In genomic region chr12:14777271-14777670, GRCh38 we compare ENCODE assay signal across 13 cellular contexts. TPM values are rescaled to one million over a fixed set of nuclear protein-coding genes. Genes with fewer than 3 reads are reported as not detected.
DNase-seq lines count a peak whose midpoint lies in the region; ATAC-seq and TF ChIP-seq lines count a peak whose summit lies in the region.
"Had no signal": no experiment of that assay in that cellular context is flagged by ENCODE, and none has a peak within 500 bp of the region (broad histone marks: within the 10 kb centered on the region; RNA-seq: fewer than 3 reads in every experiment).

No MANE protein-coding gene starts in this region.

- H3K4me1 Mint-ChIP-seq in Caco-2 (ENCODE audit: low read depth, unreplicated experiment) (peaks cover 33% of the 10 kb centered on the region), neural crest cell (peaks cover 45% of the 10 kb centered on the region), T-helper 17 cell (peaks cover 35% of the 10 kb centered on the region)
- H3K4me1 Mint-ChIP-seq in CD4-positive, alpha-beta memory T cell: peaks cover 22 to 45% (median 33%) of the 10 kb centered on the region in 4 donors
- H3K4me1 Mint-ChIP-seq in activated CD4-positive, alpha-beta T cell treated with anti-CD3 and anti-CD28 coated beads, Interleukin-2, amount 10 ng/mL, durations not matched to agents 7 days and 5 days: peaks cover 43% of the 10 kb centered on the region

- H3K4me3 Mint-ChIP-seq in Caco-2 (ENCODE audit: unreplicated experiment) (peak overlapping the region; percentile 22), neural crest cell (peak overlapping the region; percentile 76), T-helper 17 cell (no peak overlapping the region)
- H3K4me3 Mint-ChIP-seq in CD4-positive, alpha-beta memory T cell: no peak overlapping the region
- no peak overlapping the region for H3K4me3 Mint-ChIP-seq in activated CD4-positive, alpha-beta T cell treated with anti-CD3 and anti-CD28 coated beads, Interleukin-2, amount 10 ng/mL, durations not matched to agents 7 days and 5 days
- H3K4me3 Mint-ChIP-seq: T-helper 2 cell treated with Interferon-gamma antibody and Interleukin-4, amounts not matched to agents 5 μg/mL and 100 μg/mL, for 36 hours had no signal

- no peaks in the 10 kb centered on the region for H3K36me3 ChIP-seq in Caco-2 (ENCODE audit: control insufficient read depth, insufficient read depth, low read length)
- H3K36me3 ChIP-seq in ectodermal cell (ENCODE audit: control insufficient read depth, insufficient read depth, low read length): no peaks in the 10 kb centered on the region
- H3K36me3 ChIP-seq in CD4-positive, alpha-beta memory T cell (ENCODE audit: insufficient read depth, low read length): no peaks in the 10 kb centered on the region
- H3K36me3 ChIP-seq: BLaER1 treated with 17β-estradiol and CSF1 and Interleukin-3, amounts not matched to agents 10 nM and 100 nM had no signal

- no TSS peak for BruUV-seq in Caco-2 (replicated peaks; lab: Mats Ljungman, UMichigan)

- no peak for ATAC-seq in T-helper 17 cell

- CTCF ChIA-PET in Caco-2 (lab: Charles Lee): interaction anchor here (0.6 kb wide), 1 partner anchor 159 kb away, joined by 3 read pairs; no protein-coding TSS in a partner anchor
- CTCF ChIA-PET in CD4-positive, alpha-beta memory T cell (lab: Charles Lee; ENCODE audit: partially characterized antibody): interaction anchor here (1.0 to 1.2 kb wide), 4 partner anchors 11 to 25 kb away, joined by 3 to 4 read pairs (median 4); no protein-coding TSS in a partner anchor
- CTCF ChIA-PET in activated CD4-positive, alpha-beta T cell treated with anti-CD3 and anti-CD28 coated beads, Interleukin-2, amount 10 ng/mL, durations not matched to agents 7 days and 5 days (lab: Charles Lee): interaction anchor here (0.5 to 2.0 kb wide), 3 partner anchors 9 to 196 kb away, joined by 3 to 4 read pairs (median 3); no protein-coding TSS in a partner anchor

- POLR2A ChIA-PET in Caco-2 (lab: Charles Lee): interaction anchor here (1.0 kb wide), 1 partner anchor 25 kb away, joined by 7 read pairs; the partner anchor contains the start of gene WBP11
- POLR2A ChIA-PET in CD4-positive, alpha-beta memory T cell (lab: Charles Lee; ENCODE audit: partially characterized antibody): interaction anchor here (0.8 to 5.4 kb wide), 3 partner anchors 7 to 26 kb away, joined by 3 to 41 read pairs (median 5); a partner anchor contains a TSS
- POLR2A ChIA-PET in activated CD4-positive, alpha-beta T cell treated with anti-CD3 and anti-CD28 coated beads, Interleukin-2, amount 10 ng/mL, durations not matched to agents 7 days and 5 days (lab: Charles Lee): no interaction called here

- 38 to 47% methylated on average over 3 of the region's 3 CpGs for WGBS in ectodermal cell, 2 experiments

- H3K27me3 ChIP-seq in Caco-2 (replicated peaks; ENCODE audit: control insufficient read depth, insufficient read depth, low read length) (no peaks in the 10 kb centered on the region), ectodermal cell (ENCODE audit: control insufficient read depth, insufficient read depth, low read length, poor library complexity, severe bottlenecking) (peaks cover 32% of the 10 kb centered on the region)
- H3K27me3 ChIP-seq in CD4-positive, alpha-beta memory T cell (ENCODE audit: insufficient read depth, low read length): no peaks in the 10 kb centered on the region

- H3K27me3 Mint-ChIP-seq in Caco-2 (ENCODE audit: insufficient read depth, unreplicated experiment) (no peaks in the 10 kb centered on the region), neural crest cell (ENCODE audit: low read depth) (peaks cover 7% of the 10 kb centered on the region), T-helper 17 cell (no peaks in the 10 kb centered on the region)
- H3K27me3 Mint-ChIP-seq in CD4-positive, alpha-beta memory T cell: no peaks in the 10 kb centered on the region
- no peaks in the 10 kb centered on the region for H3K27me3 Mint-ChIP-seq in activated CD4-positive, alpha-beta T cell treated with anti-CD3 and anti-CD28 coated beads, Interleukin-2, amount 10 ng/mL, durations not matched to agents 7 days and 5 days

- peak overlapping the region; percentile 26 for H3K27ac ChIP-seq in ectodermal cell (ENCODE audit: insufficient read depth, low read depth, low read length, poor library complexity, severe bottlenecking)
- H3K27ac ChIP-seq in CD4-positive, alpha-beta memory T cell (ENCODE audit: low read depth, low read length): no peak overlapping the region
- H3K27ac ChIP-seq: BLaER1 treated with 17β-estradiol and CSF1 and Interleukin-3, amounts not matched to agents 10 nM and 100 nM had no signal

- H3K9me3 ChIP-seq in Caco-2 (peaks cover 3% of the 10 kb centered on the region), ectodermal cell (ENCODE audit: control insufficient read depth, low read length) (no peaks in the 10 kb centered on the region), T-helper 17 cell (ENCODE audit: control insufficient read depth, low read length, poor library complexity, severe bottlenecking) (no peaks in the 10 kb centered on the region)
- no peaks in the 10 kb centered on the region for H3K9me3 ChIP-seq in CD4-positive, alpha-beta memory T cell (ENCODE audit: control insufficient read depth in 1 of 2, low read length in 2 of 2)

- H3K27ac Mint-ChIP-seq in Caco-2 (ENCODE audit: unreplicated experiment): peak overlapping the region; percentile 72
- H3K27ac Mint-ChIP-seq in neural crest cell (ENCODE audit: unreplicated experiment): no peak overlapping the region
- H3K27ac Mint-ChIP-seq in CD4-positive, alpha-beta memory T cell: no peak overlapping the region
- no peak overlapping the region for H3K27ac Mint-ChIP-seq in activated CD4-positive, alpha-beta T cell treated with anti-CD3 and anti-CD28 coated beads, Interleukin-2, amount 10 ng/mL, durations not matched to agents 7 days and 5 days
- H3K27ac Mint-ChIP-seq in T-helper 17 cell: no peak overlapping the region
- H3K27ac Mint-ChIP-seq: T-helper 2 cell treated with Interferon-gamma antibody and Interleukin-4, amounts not matched to agents 5 μg/mL and 100 μg/mL, for 36 hours had no signal

- no peaks in the 10 kb centered on the region for H3K9me3 Mint-ChIP-seq in Caco-2 (ENCODE audit: unreplicated experiment)
- H3K9me3 Mint-ChIP-seq in neural crest cell: no peaks in the 10 kb centered on the region
- H3K9me3 Mint-ChIP-seq in CD4-positive, alpha-beta memory T cell: peaks cover 0 to 2% (median 0%) of the 10 kb centered on the region in 8 donors
- no peaks in the 10 kb centered on the region for H3K9me3 Mint-ChIP-seq in activated CD4-positive, alpha-beta T cell treated with anti-CD3 and anti-CD28 coated beads, Interleukin-2, amount 10 ng/mL, durations not matched to agents 7 days and 5 days
- H3K9me3 Mint-ChIP-seq: T-helper 2 cell treated with Interferon-gamma antibody and Interleukin-4, amounts not matched to agents 5 μg/mL and 100 μg/mL, for 36 hours had no signal

- H3K4me3 ChIP-seq in Caco-2 (ENCODE audit: low read depth, low read length): no peak overlapping the region
- no peak overlapping the region for H3K4me3 ChIP-seq in ectodermal cell (ENCODE audit: insufficient read depth, low read depth, low read length)
- no peak overlapping the region for H3K4me3 ChIP-seq in CD4-positive, alpha-beta memory T cell (ENCODE audit: low read length in 2 of 2)
- H3K4me3 ChIP-seq: BLaER1 treated with 17β-estradiol and CSF1 and Interleukin-3, amounts not matched to agents 10 nM and 100 nM had no signal

- TF ChIP-seq CTCF in Caco-2 (IDR thresholded peaks at IDR 0.05; ENCODE audit: insufficient read depth in 1 of 2, low read depth in 1 of 2, low read length in 1 of 2, severe bottlenecking in 1 of 2, unreplicated experiment in 1 of 2): no peak
- TF ChIP-seq CTCF in neural crest cell (conservative IDR thresholded peaks at IDR 0.05): no peak

- DNase-seq in Caco-2 (peak; percentile 74 to 75), NCI-H1048 (lab: John Stamatoyannopoulos, UW) (peak; percentile 10), neural crest cell (ENCODE audit: low read depth, low spot score) (no peak), T-helper 17 cell (no peak)
- no peak for DNase-seq in CD4-positive, alpha-beta memory T cell
- no peak for DNase-seq in activated CD4-positive, alpha-beta T cell treated with anti-CD3 and anti-CD28 coated beads, Interleukin-2, amount 10 ng/mL, durations not matched to agents 7 days and 5 days
- DNase-seq in stimulated activated CD8-positive, alpha-beta memory T cell treated with anti-CD3 and anti-CD28 coated beads, Interleukin-4, amount 100 ng/mL, for 48 hours: no peak
- DNase-seq: activated CD8-positive, alpha-beta memory T cell treated with anti-CD3 and anti-CD28 coated beads for 24 hours; NCI-H1092; occipital lobe had no signal

- H3K36me3 Mint-ChIP-seq in Caco-2 (ENCODE audit: insufficient read depth, unreplicated experiment) (peaks cover 30% of the 10 kb centered on the region), neural crest cell (ENCODE audit: low read depth) (no peaks in the 10 kb centered on the region), T-helper 17 cell (ENCODE audit: low read depth) (peaks cover 2% of the 10 kb centered on the region)
- peaks cover 0 to 13% of the 10 kb centered on the region in 2 donors for H3K36me3 Mint-ChIP-seq in CD4-positive, alpha-beta memory T cell
- H3K36me3 Mint-ChIP-seq in activated CD4-positive, alpha-beta T cell treated with anti-CD3 and anti-CD28 coated beads, Interleukin-2, amount 10 ng/mL, durations not matched to agents 7 days and 5 days (ENCODE audit: low read depth): peaks cover 13% of the 10 kb centered on the region

- H3K4me1 ChIP-seq in Caco-2 (peaks cover 25% of the 10 kb centered on the region), ectodermal cell (ENCODE audit: control insufficient read depth, insufficient read depth, low read length) (peaks cover 11% of the 10 kb centered on the region)
- peaks cover 32% of the 10 kb centered on the region for H3K4me1 ChIP-seq in CD4-positive, alpha-beta memory T cell (ENCODE audit: insufficient read depth, low read length)

- intact Hi-C loops in Caco-2 (cut with micrococcal nuclease; ENCODE audit: unreplicated experiment): loop anchor here (5.0 kb wide), 1 partner anchor 265 kb away; no protein-coding TSS in a partner anchor
- intact Hi-C loops in CD4-positive, alpha-beta memory T cell (cut with micrococcal nuclease): no loop called here

RNA-seq across cellular contexts. Expression of gene WBP11, which starts 26.0 kb away (rescaled TPM):
- total RNA-seq in Caco-2 (2022): 159 and 184 TPM in 2 replicates
- polyA plus RNA-seq in ectodermal cell (2013, experiment 1 of 4): 103 TPM
- polyA plus RNA-seq in ectodermal cell (2013, experiment 2 of 4): 84.9 TPM
- polyA plus RNA-seq in ectodermal cell (2013, experiment 3 of 4): 74.8 TPM
- polyA plus RNA-seq in ectodermal cell (2013, experiment 4 of 4): 80.2 TPM
- 101 and 109 TPM in 2 replicates for total RNA-seq in neural crest cell
- total RNA-seq in CD4-positive, alpha-beta memory T cell: 10 to 100 TPM; 83.7 to 83.8 TPM
- polyA plus RNA-seq in CD4-positive, alpha-beta memory T cell: 10 to 100 TPM; 45.8 to 78.0 TPM
- total RNA-seq in activated CD4-positive, alpha-beta T cell treated with anti-CD3 and anti-CD28 coated beads, Interleukin-2, amount 10 ng/mL, durations not matched to agents 7 days and 5 days: 10 to 100 TPM; 83.9 to 95.7 TPM
- total RNA-seq in T-helper 17 cell: 100 to 1,000 TPM; 124 to 129 TPM

RNA-seq across cellular contexts. Expression of gene C12orf60, which starts 26.2 kb away (rescaled TPM):
- total RNA-seq in Caco-2 (2022) (1.8 and 2.8 TPM in 2 replicates), neural crest cell (2.5 and 2.9 TPM in 2 replicates), T-helper 17 cell (under 1 TPM in 1 of 2 donors, not detected in 1; 0.27 TPM)
- 4.3 TPM for polyA plus RNA-seq in ectodermal cell (2013, experiment 1 of 4)
- polyA plus RNA-seq in ectodermal cell (2013, experiment 2 of 4): 5.8 TPM
- polyA plus RNA-seq in ectodermal cell (2013, experiment 3 of 4): 6.0 TPM
- polyA plus RNA-seq in ectodermal cell (2013, experiment 4 of 4): 7.1 TPM
- 1 to 10 TPM; 1.3 to 1.4 TPM for total RNA-seq in CD4-positive, alpha-beta memory T cell
- polyA plus RNA-seq in CD4-positive, alpha-beta memory T cell: 1 to 10 TPM in 1 of 2 donors, under 1 TPM in 1; 0.45 to 2.0 TPM
- 1 to 10 TPM in 1 of 2 experiments, under 1 TPM in 1; 1.00 to 1.3 TPM for total RNA-seq in activated CD4-positive, alpha-beta T cell treated with anti-CD3 and anti-CD28 coated beads, Interleukin-2, amount 10 ng/mL, durations not matched to agents 7 days and 5 days

RNA-seq across cellular contexts. Expression of gene SMCO3, which starts 36.7 kb away (rescaled TPM):
- total RNA-seq in Caco-2 (2022): not detected in 2 replicates
- polyA plus RNA-seq in ectodermal cell (2013, experiment 1 of 4): not detected
- not detected for polyA plus RNA-seq in ectodermal cell (2013, experiment 2 of 4)
- polyA plus RNA-seq in ectodermal cell (2013, experiment 3 of 4): not detected
- polyA plus RNA-seq in ectodermal cell (2013, experiment 4 of 4): not detected
- not detected in 2 replicates for total RNA-seq in neural crest cell
- total RNA-seq in CD4-positive, alpha-beta memory T cell: not detected
- under 1 TPM; 0.08 to 0.31 TPM for polyA plus RNA-seq in CD4-positive, alpha-beta memory T cell
- total RNA-seq in activated CD4-positive, alpha-beta T cell treated with anti-CD3 and anti-CD28 coated beads, Interleukin-2, amount 10 ng/mL, durations not matched to agents 7 days and 5 days: not detected
- not detected for total RNA-seq in T-helper 17 cell
- total RNA-seq: occipital lobe had no signal

Comparison
In these comparisons a context has a peak if more than half of its experiments do, and no peak if none do; other contexts are left out.
1. DNase-seq: peak in Caco-2 (2 of 2) and NCI-H1048 (single experiment); none in neural crest cell (single experiment), CD4-positive, alpha-beta memory T cell (0 of 5), activated CD4-positive, alpha-beta T cell treated with anti-CD3 and anti-CD28 coated beads, Interleukin-2, amount 10 ng/mL, durations not matched to agents 7 days and 5 days (single experiment), stimulated activated CD8-positive, alpha-beta memory T cell treated with anti-CD3 and anti-CD28 coated beads, Interleukin-4, amount 100 ng/mL, for 48 hours (single experiment) and T-helper 17 cell (0 of 3).
2. H3K4me3 Mint-ChIP-seq: peak in Caco-2 (single experiment) and neural crest cell (single experiment); none in CD4-positive, alpha-beta memory T cell (0 of 8), activated CD4-positive, alpha-beta T cell treated with anti-CD3 and anti-CD28 coated beads, Interleukin-2, amount 10 ng/mL, durations not matched to agents 7 days and 5 days (single experiment) and T-helper 17 cell (single experiment).